Comparison of ENCODE assay signal across 8 cellular contexts in genomic region chr7:70829221-70830059, GRCh38.
DNase-seq lines count a peak whose midpoint lies in the region; ATAC-seq, FAIRE-seq and TF ChIP-seq lines count a peak whose summit lies in the region.

No MANE protein-coding gene starts in this region.

- CTCF ChIA-PET in AG04450 (lab: Charles Lee) = interaction anchor here (0.5 to 2.5 kb wide), 12 partner anchors 9 to 957 kb away, joined by 3 to 14 read pairs (median 4); no protein-coding TSS in a partner anchor

- no peak for FAIRE-seq in frontal cortex (lab: Jason Lieb, UNC)

- no peaks in the 10 kb centered on the region for H3K27me3 ChIP-seq in AG04450 (ENCODE audit: control insufficient read depth, insufficient read depth, low read length)
- no peaks in the 10 kb centered on the region for H3K27me3 ChIP-seq in HL-60 (ENCODE audit: insufficient read depth, poor library complexity, severe bottlenecking)

- DNase-seq in AG04450 (ENCODE audit: low read depth, low spot score) (no peak), HL-60 (ENCODE audit: low read depth in 1 of 2, low spot score in 1 of 2) (peak; percentile 17 to 55), RKO (ENCODE audit: low spot score) (peak; percentile 49), frontal cortex (ENCODE audit: low spot score in 2 of 2) (peak; percentile 27 to 64), occipital lobe (lab: John Stamatoyannopoulos, UW) (peak; percentile 47), substantia nigra (lab: John Stamatoyannopoulos, UW) (peak in 41 of 49 donors; percentile 1 to 77 (median 29))
- peak; percentile 35 for DNase-seq in activated effector memory CD4-positive, alpha-beta T cell treated with Interleukin-2 at 50 U/mL for 16 hours

- H3K27ac ChIP-seq in AG04450 (ENCODE audit: low read depth, low read length) = no peak overlapping the region
- H3K27ac ChIP-seq in HL-60 (replicated peaks) = no peak overlapping the region
- no peak overlapping the region for H3K27ac ChIP-seq in substantia nigra (ENCODE audit: low read depth, low read length, poor library complexity, severe bottlenecking)

- POLR2A ChIA-PET in AG04450 (lab: Yijun Ruan, JAX) = no interaction called here

- peak; percentile 54 for ATAC-seq in GM18858 (IDR thresholded peaks at IDR 0.05; ENCODE audit: unreplicated experiment)

- TF ChIP-seq CTCF in AG04450 (IDR thresholded peaks at IDR 0.05; ENCODE audit: low read depth, low read length) = peak; percentile 86
- TF ChIP-seq CTCF in HL-60 (IDR thresholded peaks at IDR 0.05; ENCODE audit: insufficient read depth, low read length) = peak; percentile 90

- no peaks in the 10 kb centered on the region for H3K9me3 ChIP-seq in AG04450 (ENCODE audit: control insufficient read depth, insufficient read depth, low read length)

- peak overlapping the region; percentile 40 for H3K4me3 ChIP-seq in AG04450 (ENCODE audit: low read depth, low read length)
- H3K4me3 ChIP-seq in HL-60 (replicated peaks; ENCODE audit: insufficient read depth, low read length) = no peak overlapping the region
